ENCODE assay signal across 9 cellular contexts in genomic region chr2:72915907-72916742, GRCh38. TPM values are rescaled to one million over a fixed set of nuclear protein-coding genes. Genes with fewer than 3 reads are reported as not detected.
A peak's percentile ranks its signal among the peaks of the same experiment; 100 is the strongest.
DNase-seq lines count a peak whose midpoint lies in the region; ATAC-seq and TF ChIP-seq lines count a peak whose summit lies in the region.
"Had no signal": no experiment of that assay in that cellular context is flagged by ENCODE, and none has a peak within 500 bp of the region (broad histone marks: within the 10 kb centered on the region; RNA-seq: fewer than 3 reads in every experiment).

No MANE protein-coding gene starts in this region.

- intact Hi-C loops in sigmoid colon (cut with DNase I) = no loop called here

- no peaks in the 10 kb centered on the region for H3K79me2 ChIP-seq in hepatocyte

- H3K27ac ChIP-seq in hepatocyte (no peak overlapping the region), sigmoid colon (no peak overlapping the region)

- H3K4me3 ChIP-seq in hepatocyte (peak overlapping the region; percentile 52), sigmoid colon (peak overlapping the region; percentile 6 to 44 (median 34))

- H3K4me1 ChIP-seq in hepatocyte (ENCODE audit: insufficient read depth) (peaks cover 34% of the 10 kb centered on the region), sigmoid colon (peaks cover 3 to 58% (median 51%) of the 10 kb centered on the region in 4 donors)

- TF ChIP-seq EP300 in sigmoid colon (IDR thresholded peaks at IDR 0.05) = no peak

- WGBS in hepatocyte (ENCODE audit: low lambda C conversion rate, missing lambda C conversion rate) = 1% methylated on average over 70 of the region's 86 CpGs
- 1 to 2% methylated on average over 86 of the region's 86 CpGs for WGBS in sigmoid colon, 2 donors

- no peak for TF ChIP-seq POLR2A in sigmoid colon (IDR thresholded peaks at IDR 0.05)

- H3K27me3 ChIP-seq in hepatocyte (peaks cover 96% of the 10 kb centered on the region), sigmoid colon (peaks cover 69 to 100% (median 91%) of the 10 kb centered on the region in 3 donors)

- peak overlapping the region; percentile 39 for H2AFZ ChIP-seq in hepatocyte

- TF ChIP-seq CTCF in hepatocyte (IDR thresholded peaks at IDR 0.05; ENCODE audit: poor library complexity) (no peak), sigmoid colon (IDR thresholded peaks at IDR 0.05) (no peak)

- H3K9me3 ChIP-seq in hepatocyte (ENCODE audit: low read depth) = no peaks in the 10 kb centered on the region
- H3K9me3 ChIP-seq in sigmoid colon = no peaks in the 10 kb centered on the region

- H3K36me3 ChIP-seq in hepatocyte (replicated peaks; ENCODE audit: insufficient read depth, low read depth) (no peaks in the 10 kb centered on the region), sigmoid colon (no peaks in the 10 kb centered on the region)

- H4K20me1 ChIP-seq in hepatocyte (ENCODE audit: insufficient read depth, poor library complexity, severe bottlenecking) = no peaks in the 10 kb centered on the region

- H3K9me2 ChIP-seq in hepatocyte (replicated peaks; ENCODE audit: insufficient read depth) = no peaks in the 10 kb centered on the region

- H3K4me2 ChIP-seq in hepatocyte = peak overlapping the region; percentile 91

- peak; percentile 68 for ATAC-seq in HG02642 (IDR thresholded peaks at IDR 0.05; ENCODE audit: poor library complexity, unreplicated experiment)

- DNase-seq in SIG-M5 treated with dmso at 0.1 percent for 504 hours (lab: John Stamatoyannopoulos, UW; ENCODE audit: unreplicated experiment) = peak; percentile 41
- no peak for DNase-seq in SIG-M5 (lab: John Stamatoyannopoulos, UW)
- peak; percentile 47 for DNase-seq in NCI-H1694 (lab: John Stamatoyannopoulos, UW)
- DNase-seq in activated naive CD4-positive, alpha-beta T cell treated with Interleukin-2 at 50 U/mL for 16 hours = peak; percentile 54
- peak; percentile 79 for DNase-seq in hepatocyte (ENCODE audit: low spot score)
- peak; percentile 66 for DNase-seq in sigmoid colon
- DNase-seq in hypothalamus (lab: John Stamatoyannopoulos, UW) = no peak
- DNase-seq: DND-41 had no signal

RNA-seq across cellular contexts. Expression of gene EMX1, which starts 1.2 kb away (rescaled TPM):
- 0.12 and 1.2 TPM in 2 replicates for total RNA-seq in hepatocyte
- polyA plus RNA-seq in hepatocyte = 0.16 and 0.34 TPM in 2 replicates
- total RNA-seq in sigmoid colon = not detected
- polyA plus RNA-seq in sigmoid colon = 1 to 10 TPM in 1 of 3 donors, under 1 TPM in 2; 0.60 to 1.4 (median 0.71) TPM

RNA-seq across cellular contexts. Expression of gene SPR, which starts 28.9 kb away (rescaled TPM):
- 44.8 and 48.3 TPM in 2 replicates for total RNA-seq in hepatocyte
- polyA plus RNA-seq in hepatocyte = 55.3 and 63.3 TPM in 2 replicates
- total RNA-seq in sigmoid colon = 10 to 100 TPM; 31.0 to 51.8 (median 37.6) TPM
- 10 to 100 TPM; 46.1 to 69.8 (median 58.9) TPM for polyA plus RNA-seq in sigmoid colon

Comparison
In these comparisons a context has a peak if more than half of its experiments do, and no peak if none do; other contexts are left out.
1. DNase-seq: peak in SIG-M5 treated with dmso at 0.1 percent for 504 hours (single experiment), NCI-H1694 (single experiment), activated naive CD4-positive, alpha-beta T cell treated with Interleukin-2 at 50 U/mL for 16 hours (single experiment), hepatocyte (single experiment) and sigmoid colon (single experiment); none in SIG-M5 (single experiment) and hypothalamus (0 of 51).